Comparison of ENCODE assay signal across 8 cellular contexts in genomic region chr15:76058714-76059319, GRCh38. TPM values are rescaled to one million over a fixed set of nuclear protein-coding genes. Genes with fewer than 3 reads are reported as not detected.
A peak's percentile ranks its signal among the peaks of the same experiment; 100 is the strongest.
DNase-seq lines count a peak whose midpoint lies in the region; ATAC-seq and TF ChIP-seq lines count a peak whose summit lies in the region.

No MANE protein-coding gene starts in this region.

- no peak overlapping the region for H2AK5ac ChIP-seq in IMR-90 (ENCODE audit: low read depth, low read length)

- H3K4me3 Mint-ChIP-seq in activated CD4-positive, alpha-beta T cell treated with anti-CD3 and anti-CD28 coated beads, Interleukin-2, amount 10 ng/mL, durations not matched to agents 24 days and 14 days: peak overlapping the region; percentile 75
- H3K4me3 Mint-ChIP-seq in neural crest cell: peak overlapping the region; percentile 87

- in situ Hi-C loops in IMR-90 (cut with MboI; ENCODE audit: low sequenced_read_pairs): no loop called here

- H2AK9ac ChIP-seq in IMR-90 (replicated peaks; ENCODE audit: low read depth, low read length, poor library complexity): no peak overlapping the region

- H3K27me3 Mint-ChIP-seq in activated CD4-positive, alpha-beta T cell treated with anti-CD3 and anti-CD28 coated beads, Interleukin-2, amount 10 ng/mL, durations not matched to agents 24 days and 14 days: peaks cover 63% of the 10 kb centered on the region
- H3K27me3 Mint-ChIP-seq in neural crest cell (ENCODE audit: low read depth): peaks cover 80% of the 10 kb centered on the region

- H3K27ac Mint-ChIP-seq in activated CD4-positive, alpha-beta T cell treated with anti-CD3 and anti-CD28 coated beads, Interleukin-2, amount 10 ng/mL, durations not matched to agents 24 days and 14 days: peak overlapping the region; percentile 14
- no peak overlapping the region for H3K27ac Mint-ChIP-seq in neural crest cell (ENCODE audit: unreplicated experiment)

- no TSS peak for BruUV-seq in IMR-90 (replicated peaks; lab: Mats Ljungman, UMichigan)

- dilution Hi-C loops in IMR-90 (cut with HindIII; ENCODE audit: low sequenced_read_pairs, unreplicated experiment): no loop called here

- POLR2A ChIA-PET in IMR-90 (lab: Charles Lee; ENCODE audit: unreplicated experiment): no interaction called here

- CTCF ChIA-PET in IMR-90 (lab: Yijun Ruan, JAX): interaction anchor here (3.5 kb wide), 1 partner anchor 81 kb away, joined by 29 read pairs; no protein-coding TSS in a partner anchor

- H3K9ac ChIP-seq in DND-41 (ENCODE audit: low read depth, low read length): no peak overlapping the region
- no peak overlapping the region for H3K9ac ChIP-seq in IMR-90 (ENCODE audit: low read depth, low read length)
- H3K9ac ChIP-seq in fibroblast of lung (ENCODE audit: insufficient read depth, low read length): no peak overlapping the region

- no peak overlapping the region for H2BK20ac ChIP-seq in IMR-90 (ENCODE audit: low read depth, low read length)

- H3K9me3 ChIP-seq in DND-41 (ENCODE audit: insufficient read depth, low read length, severe bottlenecking) (no peaks in the 10 kb centered on the region), IMR-90 (ENCODE audit: control insufficient read depth, insufficient read depth, low read length) (no peaks in the 10 kb centered on the region), fibroblast of lung (ENCODE audit: control insufficient read depth, insufficient read depth, low read depth, low read length) (no peaks in the 10 kb centered on the region)

- DNase-seq in DND-41 (no peak), IMR-90 (no peak), fibroblast of lung (ENCODE audit: low read depth in 2 of 2) (peak; percentile 3 to 14), neural crest cell (ENCODE audit: low read depth, low spot score) (peak; percentile 8), NCI-H146 (lab: John Stamatoyannopoulos, UW) (no peak), cortex of kidney (lab: John Stamatoyannopoulos, UW) (no peak)
- peak; percentile 72 for DNase-seq in activated CD4-positive, alpha-beta T cell treated with anti-CD3 and anti-CD28 coated beads, Interleukin-2, amount 10 ng/mL, durations not matched to agents 24 days and 14 days

- ATAC-seq in DND-41 (ENCODE audit: insufficient read depth, low read depth): no peak
- ATAC-seq in IMR-90 (ENCODE audit: low read depth): no peak
- no peak for ATAC-seq in HG02973 (IDR thresholded peaks at IDR 0.05; ENCODE audit: unreplicated experiment)

- H3K79me1 ChIP-seq in IMR-90 (ENCODE audit: low read depth in 1 of 2, low read length in 2 of 2): no peaks in the 10 kb centered on the region

- H3K36me3 ChIP-seq in DND-41 (ENCODE audit: insufficient read depth, low read length) (no peaks in the 10 kb centered on the region), IMR-90 (ENCODE audit: control insufficient read depth, insufficient read depth, low read length) (no peaks in the 10 kb centered on the region), fibroblast of lung (ENCODE audit: control insufficient read depth, insufficient read depth, low read length) (no peaks in the 10 kb centered on the region)

- no peaks in the 10 kb centered on the region for H3K9me1 ChIP-seq in IMR-90 (ENCODE audit: insufficient read depth, low read length)

- no peaks in the 10 kb centered on the region for H3K79me2 ChIP-seq in DND-41 (ENCODE audit: insufficient read depth, low read length)
- H3K79me2 ChIP-seq in fibroblast of lung (ENCODE audit: control insufficient read depth, insufficient read depth, low read length): no peaks in the 10 kb centered on the region

- H3K27me3 ChIP-seq in DND-41 (ENCODE audit: insufficient read depth, low read length, poor library complexity) (peaks cover 51% of the 10 kb centered on the region), IMR-90 (ENCODE audit: control insufficient read depth, insufficient read depth, low read length) (peaks cover 57% of the 10 kb centered on the region), fibroblast of lung (ENCODE audit: control insufficient read depth, insufficient read depth, low read length) (peaks cover 41% of the 10 kb centered on the region)

- H3K56ac ChIP-seq in IMR-90 (ENCODE audit: extremely low read depth, insufficient read depth, low read length): no peak overlapping the region

- no peak overlapping the region for H2AFZ ChIP-seq in DND-41 (ENCODE audit: low read depth, low read length)
- peak overlapping the region; percentile 89 for H2AFZ ChIP-seq in IMR-90 (replicated peaks; ENCODE audit: low read length, poor library complexity)
- peak overlapping the region; percentile 30 for H2AFZ ChIP-seq in fibroblast of lung (ENCODE audit: low read length)

- H3K4me1 ChIP-seq in DND-41 (ENCODE audit: insufficient read depth, low read length) (peaks cover 19% of the 10 kb centered on the region), IMR-90 (ENCODE audit: control insufficient read depth, insufficient read depth, low read length) (peaks cover 1% of the 10 kb centered on the region; the same call in 1 of the 2 replicates), fibroblast of lung (ENCODE audit: control insufficient read depth, extremely low read depth, insufficient read depth, low read length) (peaks cover 4% of the 10 kb centered on the region)

- H4K20me1 ChIP-seq in DND-41 (ENCODE audit: insufficient read depth, low read length) (no peaks in the 10 kb centered on the region), IMR-90 (ENCODE audit: insufficient read depth, low read length) (no peaks in the 10 kb centered on the region), fibroblast of lung (ENCODE audit: control insufficient read depth, extremely low read depth, insufficient read depth, low read length) (no peaks in the 10 kb centered on the region)

- H3K36me3 Mint-ChIP-seq in activated CD4-positive, alpha-beta T cell treated with anti-CD3 and anti-CD28 coated beads, Interleukin-2, amount 10 ng/mL, durations not matched to agents 24 days and 14 days (ENCODE audit: low read depth): no peaks in the 10 kb centered on the region
- no peaks in the 10 kb centered on the region for H3K36me3 Mint-ChIP-seq in neural crest cell (ENCODE audit: low read depth)

- no peak overlapping the region for H2BK120ac ChIP-seq in IMR-90 (ENCODE audit: low read depth, low read length)

- no peak overlapping the region for H3K18ac ChIP-seq in IMR-90 (ENCODE audit: low read depth, low read length)

- no peak overlapping the region for H4K91ac ChIP-seq in IMR-90 (ENCODE audit: insufficient read depth, low read depth, low read length)

- H2BK5ac ChIP-seq in IMR-90 (ENCODE audit: low read depth, low read length, poor library complexity, severe bottlenecking): no peak overlapping the region

- H4K8ac ChIP-seq in IMR-90 (ENCODE audit: low read depth in 2 of 2, low read length in 2 of 2): no peak overlapping the region

- H3K9me3 Mint-ChIP-seq in activated CD4-positive, alpha-beta T cell treated with anti-CD3 and anti-CD28 coated beads, Interleukin-2, amount 10 ng/mL, durations not matched to agents 24 days and 14 days: no peaks in the 10 kb centered on the region
- H3K9me3 Mint-ChIP-seq in neural crest cell: no peaks in the 10 kb centered on the region

- peak overlapping the region; percentile 66 for H3K4me2 ChIP-seq in DND-41 (ENCODE audit: insufficient read depth, low read length)
- peak overlapping the region; percentile 93 for H3K4me2 ChIP-seq in IMR-90 (ENCODE audit: low read depth, low read length)
- peak overlapping the region; percentile 90 for H3K4me2 ChIP-seq in fibroblast of lung (ENCODE audit: extremely low read depth, insufficient read depth, low read length)

- no peak for TF ChIP-seq POLR2A in IMR-90 (IDR thresholded peaks at IDR 0.05; ENCODE audit: low read depth, low read length)

- H2BK15ac ChIP-seq in IMR-90 (ENCODE audit: low read depth, low read length): no peak overlapping the region

- intact Hi-C loops in IMR-90 (cut with micrococcal nuclease): loop anchor here (5.0 kb wide), 1 partner anchor 808 kb away; no protein-coding TSS in a partner anchor
- intact Hi-C loops in activated CD4-positive, alpha-beta T cell treated with anti-CD3 and anti-CD28 coated beads, Interleukin-2, amount 10 ng/mL, durations not matched to agents 24 days and 14 days (cut with micrococcal nuclease): loop anchor here (5.0 kb wide), 1 partner anchor 93 kb away; no protein-coding TSS in a partner anchor

- H3K4me1 Mint-ChIP-seq in activated CD4-positive, alpha-beta T cell treated with anti-CD3 and anti-CD28 coated beads, Interleukin-2, amount 10 ng/mL, durations not matched to agents 24 days and 14 days: peaks cover 12% of the 10 kb centered on the region
- peaks cover 11% of the 10 kb centered on the region for H3K4me1 Mint-ChIP-seq in neural crest cell

- H3K4me3 ChIP-seq in DND-41 (ENCODE audit: low read depth in 1 of 2, low read length in 2 of 2) (peak overlapping the region in 1 of 2 experiments; percentile 46; a peak in 2 of 4 replicates), IMR-90 (ENCODE audit: insufficient read depth, low read depth, low read length) (peak overlapping the region; percentile 55), fibroblast of lung (replicated peaks in 1 of 4; ENCODE audit: control extremely low read depth in 1 of 4, insufficient read depth in 1 of 4, low read depth in 3 of 4, low read length in 4 of 4) (peak overlapping the region; percentile 42 to 67 (median 54))

- H3K14ac ChIP-seq in IMR-90 (replicated peaks; ENCODE audit: low read depth, low read length): no peak overlapping the region

- H4K5ac ChIP-seq in IMR-90 (ENCODE audit: low read depth, low read length): no peak overlapping the region

- H3K27ac ChIP-seq in DND-41 (ENCODE audit: low read length) (no peak overlapping the region), IMR-90 (ENCODE audit: insufficient read depth, low read length) (no peak overlapping the region), fibroblast of lung (ENCODE audit: insufficient read depth, low read length) (no peak overlapping the region)

- 0% methylated on average over 5 of the region's 18 CpGs; no CpG with 5 or more reads in 1 of the 2 experiments for WGBS in IMR-90 (ENCODE audit: extremely low coverage in 2 of 2, insufficient read length in 1 of 2), 2 experiments

- TF ChIP-seq CTCF in DND-41 (IDR thresholded peaks at IDR 0.05; ENCODE audit: borderline replicate concordance, extremely low read depth, low read length, poor library complexity, severe bottlenecking) (peak; percentile 4), IMR-90 (conservative IDR thresholded peaks at IDR 0.05; ENCODE audit: low read depth, low read length) (no peak), fibroblast of lung (conservative IDR thresholded peaks at IDR 0.05 in 1 of 2, IDR thresholded peaks at IDR 0.05 in 1 of 2; ENCODE audit: low read depth in 1 of 2, low read length in 2 of 2) (peak in 1 of 2 donors; percentile 6), neural crest cell (conservative IDR thresholded peaks at IDR 0.05) (no peak)

- no peak overlapping the region for H3K4ac ChIP-seq in IMR-90 (ENCODE audit: low read depth, low read length)

- no peak for TF ChIP-seq RAD21 in IMR-90 (IDR thresholded peaks at IDR 0.05; ENCODE audit: low read length)

- H3K23ac ChIP-seq in IMR-90 (ENCODE audit: low read depth, low read length): 0 out of 2 replicates have a peak overlapping the region, but pooled peaks have one; percentile 10

RNA-seq across cellular contexts. Expression of gene TMEM266, which starts 1.0 kb away (rescaled TPM):
- total RNA-seq in IMR-90 (2012; rRNA removed) (under 0.01 TPM in 1 of 2 replicates, not detected in the other), fibroblast of lung (0.26 and 0.33 TPM in 2 replicates), neural crest cell (0.34 and 0.58 TPM in 2 replicates)
- polyA plus RNA-seq in IMR-90 (2012; rRNA removed) (0.06 TPM in 1 of 2 replicates, not detected in the other), fibroblast of lung (0.03 and 0.09 TPM in 2 replicates)
- polyA plus RNA-seq in IMR-90 (2012; cell fraction: cytosol; rRNA removed): 0.04 TPM in 1 of 2 replicates, not detected in the other
- 0.03 and 0.16 TPM in 2 replicates for polyA plus RNA-seq in IMR-90 (2012; cell fraction: nucleus; rRNA removed; ENCODE audit: low replicate concordance)
- not detected in 2 replicates for total RNA-seq in activated CD4-positive, alpha-beta T cell treated with anti-CD3 and anti-CD28 coated beads, Interleukin-2, amount 10 ng/mL, durations not matched to agents 24 days and 14 days
- 0.10 and 0.13 TPM in 2 replicates for polyA plus RNA-seq in fibroblast of lung (2012)
- polyA minus RNA-seq in fibroblast of lung (ENCODE audit: low replicate concordance): not detected in 2 replicates

RNA-seq across cellular contexts. Expression of gene NRG4, which starts 46.6 kb away (rescaled TPM):
- total RNA-seq in IMR-90 (2012; rRNA removed): not detected in 2 replicates
- not detected in 2 replicates for polyA plus RNA-seq in IMR-90 (2012; rRNA removed)
- not detected in 2 replicates for polyA plus RNA-seq in IMR-90 (2012; cell fraction: cytosol; rRNA removed)
- not detected in 2 replicates for polyA plus RNA-seq in IMR-90 (2012; cell fraction: nucleus; rRNA removed; ENCODE audit: low replicate concordance)
- not detected in 2 replicates for total RNA-seq in activated CD4-positive, alpha-beta T cell treated with anti-CD3 and anti-CD28 coated beads, Interleukin-2, amount 10 ng/mL, durations not matched to agents 24 days and 14 days
- not detected in 2 replicates for total RNA-seq in fibroblast of lung
- polyA plus RNA-seq in fibroblast of lung: 0.01 TPM in 1 of 2 replicates, not detected in the other
- 0.07 and 0.08 TPM in 2 replicates for polyA plus RNA-seq in fibroblast of lung (2012)
- not detected in 2 replicates for polyA minus RNA-seq in fibroblast of lung (ENCODE audit: low replicate concordance)
- not detected in 2 replicates for total RNA-seq in neural crest cell

Comparison
In these comparisons a context has a peak if more than half of its experiments do, and no peak if none do; other contexts are left out.
1. DNase-seq: peak in activated CD4-positive, alpha-beta T cell treated with anti-CD3 and anti-CD28 coated beads, Interleukin-2, amount 10 ng/mL, durations not matched to agents 24 days and 14 days (single experiment), fibroblast of lung (2 of 2) and neural crest cell (single experiment); none in DND-41 (single experiment), IMR-90 (single experiment), NCI-H146 (single experiment) and cortex of kidney (single experiment).
2. Peak in every context shown above with its lines, with median percentiles within 50 percentile points of each other: H3K4me2 ChIP-seq.